14 cellular contexts compared by ENCODE assay signal in genomic region chr12:114265036-114265435, GRCh38.
DNase-seq lines count a peak whose midpoint lies in the region; ATAC-seq and TF ChIP-seq lines count a peak whose summit lies in the region.
"Had no signal": no experiment of that assay in that cellular context is flagged by ENCODE, and none has a peak within 500 bp of the region (broad histone marks: within the 10 kb centered on the region; RNA-seq: fewer than 3 reads in every experiment).

No MANE protein-coding gene starts in this region.

- WGBS in heart right ventricle, 2 donors: 57 to 61% methylated on average over 3 of the region's 3 CpGs

- ATAC-seq in Right ventricle myocardium inferior (peak; percentile 71), heart right ventricle (peak in 6 of 8 donors; percentile 54 to 88 (median 72)), omental fat pad (ENCODE audit: low FRiP score) (peak; percentile 42), GM19035 (IDR thresholded peaks at IDR 0.05; ENCODE audit: unreplicated experiment) (no peak)
- ATAC-seq: GM23338 had no signal

- TF ChIP-seq CTCF in heart right ventricle (IDR thresholded peaks at IDR 0.05) (no peak), omental fat pad (IDR thresholded peaks at IDR 0.05) (no peak), GM13976 (IDR thresholded peaks at IDR 0.05; ENCODE audit: borderline replicate concordance, control extremely low read depth, extremely low read depth, insufficient read depth, missing control alignments) (no peak)

- peaks cover 0 to 9% (median 0%) of the 10 kb centered on the region in 9 donors for H3K4me1 ChIP-seq in heart right ventricle

- DNase-seq in Right ventricle myocardium inferior (ENCODE audit: missing footprints) (no peak), cardiac septum (ENCODE audit: low spot score) (no peak), NCI-H226 (peak; percentile 2), heart right ventricle (peak; percentile 11 to 16), omental fat pad (ENCODE audit: low spot score) (no peak), GM13976 (ENCODE audit: low spot score) (no peak)
- DNase-seq: 8988T; CD4-positive, CD25-positive, alpha-beta regulatory T cell; DMS53; GF-D8; H9 had no signal

- no peak overlapping the region for H3K4me3 ChIP-seq in heart right ventricle
- H3K4me3 ChIP-seq: BLaER1 treated with 17β-estradiol and CSF1 and Interleukin-3, amounts not matched to agents 10 nM and 100 nM; GM23338 had no signal

- in situ Hi-C loops in GM13976 (cut with MboI; ENCODE audit: low sequenced_read_pairs, unreplicated experiment): no loop called here

- intact Hi-C loops in Right ventricle myocardium inferior (cut with DNase I): no loop called here
- intact Hi-C loops in cardiac septum (cut with DNase I): no loop called here
- intact Hi-C loops in heart right ventricle (cut with DNase I): no loop called here

- H3K36me3 ChIP-seq in heart right ventricle: no peaks in the 10 kb centered on the region
- H3K36me3 ChIP-seq: BLaER1 treated with 17β-estradiol and CSF1 and Interleukin-3, amounts not matched to agents 10 nM and 100 nM had no signal

- no peak overlapping the region for H3K27ac ChIP-seq in heart right ventricle
- H3K27ac ChIP-seq: BLaER1 treated with 17β-estradiol and CSF1 and Interleukin-3, amounts not matched to agents 10 nM and 100 nM had no signal

- H3K9me3 ChIP-seq in heart right ventricle: no peaks in the 10 kb centered on the region

- H3K27me3 ChIP-seq in heart right ventricle: peaks cover 0 to 17% (median 0%) of the 10 kb centered on the region in 7 donors

Comparison
In these comparisons a context has a peak if more than half of its experiments do, and no peak if none do; other contexts are left out.
1. DNase-seq: peak in NCI-H226 (single experiment) and heart right ventricle (2 of 2); none in Right ventricle myocardium inferior (single experiment), cardiac septum (single experiment), omental fat pad (single experiment) and GM13976 (single experiment).